In the genomic region with DNA sequence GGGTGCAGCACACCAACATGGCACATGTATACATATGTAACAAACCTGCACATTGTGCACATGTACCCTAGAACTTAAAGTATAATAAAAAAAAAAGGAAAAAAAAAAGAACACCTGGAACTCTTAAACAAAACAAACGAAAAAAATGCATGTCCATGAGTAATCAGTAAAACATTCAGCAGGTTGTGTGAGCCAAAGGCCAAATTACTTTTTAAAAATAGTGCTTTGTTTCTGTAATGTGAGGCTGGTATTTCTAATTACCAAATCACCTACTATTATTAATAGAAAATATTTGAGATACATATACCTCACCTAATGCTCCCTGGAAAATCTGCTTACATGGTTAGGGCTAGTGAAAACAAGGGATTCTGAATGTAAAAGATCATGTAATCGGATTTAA, we compare ENCODE assay signal across 21 cellular contexts.
"Had no signal": no experiment of that assay in that cellular context is flagged by ENCODE, and none has a peak within 500 bp of the region (broad histone marks: within the 10 kb centered on the region; RNA-seq: fewer than 3 reads in every experiment).

No MANE protein-coding gene starts in this region.

- H3K27me3 ChIP-seq: ascending aorta, left lung, ovary, testis had no signal

- H3K27ac ChIP-seq: ascending aorta, left lung, ovary, psoas muscle, testis had no signal

- DNase-seq: activated CD4-positive, alpha-beta T cell treated with anti-CD3 and anti-CD28 coated beads, Interleukin-2, amount 50 U/mL, for 4 hours; activated gamma-delta T cell; effector memory CD4-positive, alpha-beta T cell; foreskin melanocyte; glutamatergic neuron; hippocampal formation; islet precursor cell; left lung; mucosa of descending colon; naive B cell; ovary; psoas muscle; stimulated activated CD4-positive, alpha-beta T cell treated with anti-CD3 and anti-CD28 coated beads, Interleukin-4, amount 100 ng/mL, for 24 hours; T-helper 2 cell; testis had no signal

- H3K4me3 Mint-ChIP-seq: activated naive CD4-positive, alpha-beta T cell treated with anti-CD3 and anti-CD28 coated beads, Interleukin-2, amount 50 U/mL, for 24 hours; memory B cell; naive B cell; stimulated activated effector memory CD8-positive, alpha-beta T cell treated with anti-CD3 and anti-CD28 coated beads, Interleukin-12 subunit alpha, Interleukin-12 subunit beta, amount 100 ng/mL, for 72 hours; type B pancreatic cell had no signal

- H3K9me3 Mint-ChIP-seq: activated naive CD4-positive, alpha-beta T cell treated with anti-CD3 and anti-CD28 coated beads, Interleukin-2, amount 50 U/mL, for 24 hours; memory B cell; stimulated activated effector memory CD8-positive, alpha-beta T cell treated with anti-CD3 and anti-CD28 coated beads, Interleukin-12 subunit alpha, Interleukin-12 subunit beta, amount 100 ng/mL, for 72 hours had no signal

- H3K4me1 Mint-ChIP-seq: activated naive CD4-positive, alpha-beta T cell treated with anti-CD3 and anti-CD28 coated beads, Interleukin-2, amount 50 U/mL, for 24 hours; naive B cell; stimulated activated effector memory CD8-positive, alpha-beta T cell treated with anti-CD3 and anti-CD28 coated beads, Interleukin-12 subunit alpha, Interleukin-12 subunit beta, amount 100 ng/mL, for 72 hours had no signal

- H3K4me3 ChIP-seq: ascending aorta, left lung, mucosa of descending colon, ovary, psoas muscle, smooth muscle cell, testis had no signal

- H3K4me1 ChIP-seq: ascending aorta, left lung, psoas muscle, testis had no signal

- H3K9me3 ChIP-seq: ascending aorta, left lung, mucosa of descending colon, ovary, psoas muscle, testis had no signal

- H3K36me3 Mint-ChIP-seq: activated naive CD4-positive, alpha-beta T cell treated with anti-CD3 and anti-CD28 coated beads, Interleukin-2, amount 50 U/mL, for 24 hours; memory B cell; naive B cell; stimulated activated effector memory CD8-positive, alpha-beta T cell treated with anti-CD3 and anti-CD28 coated beads, Interleukin-12 subunit alpha, Interleukin-12 subunit beta, amount 100 ng/mL, for 72 hours; type B pancreatic cell had no signal

- H3K4me2 ChIP-seq: smooth muscle cell had no signal

- H3K27ac Mint-ChIP-seq: activated naive CD4-positive, alpha-beta T cell treated with anti-CD3 and anti-CD28 coated beads, Interleukin-2, amount 50 U/mL, for 24 hours; memory B cell; naive B cell; stimulated activated effector memory CD8-positive, alpha-beta T cell treated with anti-CD3 and anti-CD28 coated beads, Interleukin-12 subunit alpha, Interleukin-12 subunit beta, amount 100 ng/mL, for 72 hours; type B pancreatic cell had no signal

- H3K27me3 Mint-ChIP-seq: type B pancreatic cell had no signal

- H3K36me3 ChIP-seq: ascending aorta, left lung, ovary had no signal
